Comparison of ENCODE assay signal across 20 cellular contexts in genomic region chr1:225361176-225361575, GRCh38.
"Had no signal": no experiment of that assay in that cellular context is flagged by ENCODE, and none has a peak within 500 bp of the region (broad histone marks: within the 10 kb centered on the region; RNA-seq: fewer than 3 reads in every experiment).

No MANE protein-coding gene starts in this region.

- H3K9me3 ChIP-seq: gastroesophageal sphincter, prostate gland, right lobe of liver, stomach, uterus had no signal

- H3K27me3 ChIP-seq: gastroesophageal sphincter, right lobe of liver, stomach, uterus had no signal

- FAIRE-seq: endometrium, kidney had no signal

- H3K79me2 ChIP-seq: parathyroid adenoma had no signal

- H3K4me3 ChIP-seq: gastroesophageal sphincter, lung, prostate gland, right lobe of liver, stomach, uterus had no signal

- H3K4me1 ChIP-seq: gastroesophageal sphincter, parathyroid adenoma, prostate gland, stomach, uterus had no signal

- ATAC-seq: esophagus mucosa, gastroesophageal sphincter, left cardiac atrium, left ventricle myocardium superior had no signal

- H3K9ac ChIP-seq: parathyroid adenoma had no signal

- H3K27ac ChIP-seq: gastroesophageal sphincter, parathyroid adenoma, prostate gland, right lobe of liver, stomach, uterus had no signal

- H2AFZ ChIP-seq: parathyroid adenoma had no signal

- DNase-seq: effector memory CD4-positive, alpha-beta T cell; glutamatergic neuron; kidney; left cardiac atrium; left ventricle myocardium superior; mesendoderm; naive B cell; occipital lobe; retina; right lobe of liver; stimulated activated CD4-positive, alpha-beta T cell treated with anti-CD3 and anti-CD28 coated beads, Interleukin-2, amount 100 ng/mL, for 24 hours; stimulated activated naive CD4-positive, alpha-beta T cell; stomach; uterus had no signal

- H3K36me3 ChIP-seq: gastroesophageal sphincter, prostate gland, right lobe of liver, stomach, uterus had no signal
